In the genomic region with DNA sequence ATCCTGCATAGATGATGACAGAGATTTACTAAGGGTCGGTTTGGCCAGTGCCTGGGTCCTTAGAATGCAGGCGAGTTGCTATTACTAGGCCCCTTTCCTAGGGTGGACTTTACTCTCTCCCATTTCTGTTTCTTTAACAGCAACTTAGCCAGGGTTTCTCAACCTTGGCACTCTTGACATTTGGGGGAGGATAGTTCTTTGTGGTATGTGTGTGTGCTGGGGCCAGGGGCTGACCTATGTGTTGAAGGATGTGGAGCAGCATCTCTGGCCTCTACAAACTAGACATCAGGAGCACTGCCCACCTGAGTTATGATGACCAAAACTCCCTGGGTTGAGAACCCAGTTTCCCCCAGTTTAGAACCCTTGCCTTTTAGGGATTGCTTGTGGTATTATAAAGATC, we compare ENCODE assay signal across 17 cellular contexts.
"Had no signal": no experiment of that assay in that cellular context is flagged by ENCODE, and none has a peak within 500 bp of the region (broad histone marks: within the 10 kb centered on the region; RNA-seq: fewer than 3 reads in every experiment).

No MANE protein-coding gene starts in this region.

- H3K4me3 Mint-ChIP-seq: activated CD8-positive, alpha-beta T cell treated with anti-CD3 and anti-CD28 coated beads, Interleukin-2, amount 10 ng/mL, durations not matched to agents 7 days and 5 days; naive B cell; WTC11 had no signal

- H3K36me3 ChIP-seq: colonic mucosa, neutrophil, transverse colon had no signal

- H3K9me3 ChIP-seq: colonic mucosa, neutrophil, transverse colon had no signal

- H3K4me3 ChIP-seq: colonic mucosa, transverse colon had no signal

- ATAC-seq: activated CD8-positive, alpha-beta T cell treated with anti-CD3 and anti-CD28 coated beads, Interleukin-2, amount 10 ng/mL, durations not matched to agents 7 days and 5 days; activated naive CD4-positive, alpha-beta T cell treated with anti-CD3 and anti-CD28 coated beads, Interleukin-2, amount 50 U/mL, for 72 hours; WTC11 had no signal

- H3K27ac Mint-ChIP-seq: activated CD8-positive, alpha-beta T cell treated with anti-CD3 and anti-CD28 coated beads, Interleukin-2, amount 10 ng/mL, durations not matched to agents 7 days and 5 days; activated naive CD4-positive, alpha-beta T cell treated with anti-CD3 and anti-CD28 coated beads, Interleukin-2, amount 50 U/mL, for 72 hours; naive B cell; WTC11 had no signal

- H3K4me1 ChIP-seq: colonic mucosa had no signal

- H3K27ac ChIP-seq: colonic mucosa, neutrophil had no signal

- H3K27me3 Mint-ChIP-seq: naive B cell had no signal

- DNase-seq: activated CD4-positive, alpha-beta T cell treated with anti-CD3 and anti-CD28 coated beads for 4 hours; activated CD8-positive, alpha-beta memory T cell treated with anti-CD3 and anti-CD28 coated beads, Interleukin-2, amount 50 U/mL, for 4 hours; activated CD8-positive, alpha-beta T cell treated with anti-CD3 and anti-CD28 coated beads, Interleukin-2, amount 10 ng/mL, durations not matched to agents 7 days and 5 days; activated gamma-delta T cell; activated T-cell treated with anti-CD3 and anti-CD28 coated beads, Interleukin-2, amount 50 U/mL, for 48 hours; central memory CD4-positive, alpha-beta T cell; naive B cell; posterior cingulate gyrus; retina; small intestine; stimulated activated CD4-positive, alpha-beta T cell treated with anti-CD3 and anti-CD28 coated beads, Interleukin-4, amount 100 ng/mL, for 24 hours; stimulated activated naive CD4-positive, alpha-beta T cell; transverse colon had no signal

- H3K4me1 Mint-ChIP-seq: naive B cell, WTC11 had no signal

- H3K27me3 ChIP-seq: colonic mucosa, neutrophil, transverse colon had no signal

- H3K36me3 Mint-ChIP-seq: naive B cell, WTC11 had no signal
